In genomic region chr16:46688657-46689491, GRCh38 we compare ENCODE assay signal across 1 cellular context.
TF ChIP-seq lines count a peak whose summit lies in the region.

VPS35 (minus strand) TSS chr16:46689178; CDS start chr16:46689133, 45 bp downstream.

TF ChIP-seq in HepG2, 621 proteins besides CTCF, POLR2A, EP300 and RAD21 (continued from another document and continues in another):
- no peak for TF ChIP-seq AHDC1 (CRISPR knock-in tag; IDR thresholded peaks at IDR 0.05; ENCODE audit: borderline replicate concordance)
- peak; percentile 92 for TF ChIP-seq ZSCAN20 (CRISPR knock-in tag; IDR thresholded peaks at IDR 0.05; ENCODE audit: borderline replicate concordance)
- TF ChIP-seq ZNF251 (CRISPR knock-in tag; IDR thresholded peaks at IDR 0.05): no peak
- TF ChIP-seq YEATS4 (CRISPR knock-in tag; IDR thresholded peaks at IDR 0.05; ENCODE audit: borderline replicate concordance): peak; percentile 95
- TF ChIP-seq ZUFSP (CRISPR knock-in tag; IDR thresholded peaks at IDR 0.05; ENCODE audit: borderline replicate concordance): no peak
- peak; percentile 53 for TF ChIP-seq ZNF616 (CRISPR knock-in tag; IDR thresholded peaks at IDR 0.05; ENCODE audit: low read depth)
- TF ChIP-seq NCOA1 (CRISPR knock-in tag; IDR thresholded peaks at IDR 0.05): no peak
- peak; percentile 84 for TF ChIP-seq RBFOX2 (IDR thresholded peaks at IDR 0.05; ENCODE audit: low read depth, low read length)
- peak; percentile 70; the same call in 1 of the 2 replicates for TF ChIP-seq ZBTB43 (CRISPR knock-in tag; conservative IDR thresholded peaks at IDR 0.05)
- TF ChIP-seq ZBTB38 (CRISPR knock-in tag; IDR thresholded peaks at IDR 0.05): peak; percentile 59
- peak; percentile 18; the same call in 1 of the 2 replicates for TF ChIP-seq ARNTL (CRISPR knock-in tag; IDR thresholded peaks at IDR 0.05)
- TF ChIP-seq JARID2 (CRISPR knock-in tag; IDR thresholded peaks at IDR 0.05; ENCODE audit: insufficient replicate concordance): no peak
- peak; percentile 86 for TF ChIP-seq ZNF407 (CRISPR knock-in tag; IDR thresholded peaks at IDR 0.05; ENCODE audit: not compliant biosample characterization)
- 0 out of 2 replicates have a peak, but pooled peaks have one; percentile 69 for TF ChIP-seq ZNF749 (CRISPR knock-in tag; IDR thresholded peaks at IDR 0.05; ENCODE audit: borderline replicate concordance)
- no peak for TF ChIP-seq ZNF562 (CRISPR knock-in tag; IDR thresholded peaks at IDR 0.05; ENCODE audit: borderline replicate concordance)
- TF ChIP-seq ZBTB14 (CRISPR knock-in tag; IDR thresholded peaks at IDR 0.05): 0 out of 2 replicates have a peak, but pooled peaks have one; percentile 44
- TF ChIP-seq PRPF4 (IDR thresholded peaks at IDR 0.05; ENCODE audit: low read depth, low read length, poor library complexity, severe bottlenecking): no peak
- TF ChIP-seq RAD51 (IDR thresholded peaks at IDR 0.05; ENCODE audit: borderline replicate concordance): peak; percentile 86
- no peak for TF ChIP-seq NFYB (CRISPR knock-in tag; IDR thresholded peaks at IDR 0.05)
- TF ChIP-seq ZNF367 (CRISPR knock-in tag; IDR thresholded peaks at IDR 0.05; ENCODE audit: borderline replicate concordance): peak; percentile 45; the same call in 1 of the 2 replicates
- TF ChIP-seq ZFP91 (CRISPR knock-in tag; IDR thresholded peaks at IDR 0.05; ENCODE audit: borderline replicate concordance): peak; percentile 66; the same call in 1 of the 2 replicates
- TF ChIP-seq ZNF362 (CRISPR knock-in tag; IDR thresholded peaks at IDR 0.05; ENCODE audit: borderline replicate concordance): no peak
- no peak for TF ChIP-seq MLXIP (CRISPR knock-in tag; IDR thresholded peaks at IDR 0.05; ENCODE audit: borderline replicate concordance)
- TF ChIP-seq ZBTB26 (CRISPR knock-in tag; IDR thresholded peaks at IDR 0.05; ENCODE audit: borderline replicate concordance): 0 out of 2 replicates have a peak, but pooled peaks have one; percentile 22
- TF ChIP-seq MZF1 (CRISPR knock-in tag; IDR thresholded peaks at IDR 0.05; ENCODE audit: borderline replicate concordance): no peak
